Comparison of ENCODE assay signal across 8 cellular contexts in genomic region chr11:66311470-66311964, GRCh38. TPM values are rescaled to one million over a fixed set of nuclear protein-coding genes. Genes with fewer than 3 reads are reported as not detected.
DNase-seq lines count a peak whose midpoint lies in the region; ATAC-seq, FAIRE-seq and TF ChIP-seq lines count a peak whose summit lies in the region.

No MANE protein-coding gene starts in this region.

- no TSS peak for BruUV-seq in GM12878 (replicated peaks; lab: Mats Ljungman, UMichigan)

- intact Hi-C loops in GM12878 (cut with micrococcal nuclease; ENCODE audit: unreplicated experiment): loop anchor here (2.0 kb wide), 1 partner anchor 77 kb away; no protein-coding TSS in a partner anchor

- POLR2A ChIA-PET in AG04449 (lab: Yijun Ruan, JAX): interaction anchor here (0.8 to 4.3 kb wide), 12 partner anchors 15 to 58 kb away, joined by 3 to 106 read pairs (median 5); partner anchors contain the start of genes BRMS1, RIN1 and YIF1A
- POLR2A ChIA-PET in GM12878 (lab: Charles Lee): interaction anchor here (1.0 to 2.9 kb wide), 11 partner anchors 15 to 1042 kb away, joined by 3 to 19 read pairs (median 6); partner anchors contain the start of genes BRMS1, POLD4, RAB1B and RIN1

- FAIRE-seq in GM12878 (lab: Jason Lieb, UNC) (no peak), frontal cortex (lab: Jason Lieb, UNC) (no peak)

- H3K4me2 ChIP-seq in GM12878 (ENCODE audit: control insufficient read depth, insufficient read depth): peak overlapping the region; percentile 93

- RAD21 ChIA-PET in GM12878 (lab: Charles Lee; ENCODE audit: unreplicated experiment): interaction anchor here (0.7 to 3.0 kb wide), 27 partner anchors 9 to 1042 kb away, joined by 3 to 49 read pairs (median 4); partner anchors contain the start of genes B4GAT1, MRPL11, PELI3 and POLD4

- no peaks in the 10 kb centered on the region for H3K36me3 ChIP-seq in GM12878 (ENCODE audit: control insufficient read depth in 2 of 2, insufficient read depth in 2 of 2, low read length in 1 of 2)

- H3K79me2 ChIP-seq in GM12878 (ENCODE audit: control insufficient read depth, insufficient read depth, low read length): no peaks in the 10 kb centered on the region

- no peak for TF ChIP-seq POLR2A in GM12878 (IDR thresholded peaks at IDR 0.05; ENCODE audit: low read depth, low read length)

- no peak for DNase-seq in AG04449 (ENCODE audit: low read depth, low spot score)
- no peak for DNase-seq in HFF-Myc (ENCODE audit: extremely low read depth, low read depth)
- no peak for DNase-seq in GM12878 (ENCODE audit: low read depth, low spot score)
- DNase-seq in dedifferentiated amniotic fluid mesenchymal stem cell (ENCODE audit: extremely low spot score): no peak
- DNase-seq in NCI-H2107 (lab: John Stamatoyannopoulos, UW): no peak
- DNase-seq in frontal cortex (ENCODE audit: low spot score in 2 of 2): no peak
- no peak for DNase-seq in nucleus accumbens (lab: John Stamatoyannopoulos, UW)

- H3K4me1 ChIP-seq in GM12878 (ENCODE audit: control insufficient read depth, insufficient read depth, low read length) (no peaks in the 10 kb centered on the region; the same call in 1 of the 2 replicates), mononuclear cell (ENCODE audit: insufficient read depth, low read length) (peaks cover 28% of the 10 kb centered on the region)

- H3K27ac ChIP-seq in GM12878 (ENCODE audit: control insufficient read depth, insufficient read depth): peak overlapping the region; percentile 55; the same call in 1 of the 2 replicates

- no peaks in the 10 kb centered on the region; a peak in 1 of 4 replicates for H3K27me3 ChIP-seq in GM12878 (replicated peaks in 1 of 2; ENCODE audit: control insufficient read depth in 2 of 2, insufficient read depth in 2 of 2, low read length in 1 of 2)
- H3K27me3 ChIP-seq in mononuclear cell (ENCODE audit: insufficient read depth, low read length): no peaks in the 10 kb centered on the region

- H4K20me1 ChIP-seq in GM12878 (ENCODE audit: control insufficient read depth, insufficient read depth): no peaks in the 10 kb centered on the region

- TF ChIP-seq RAD21 in GM12878 (IDR thresholded peaks at IDR 0.05; ENCODE audit: insufficient read depth, low read depth, low read length): no peak

- H3K4me3 ChIP-seq in AG04449 (ENCODE audit: low read depth, low read length) (peak overlapping the region; percentile 63), HFF-Myc (replicated peaks; ENCODE audit: low read depth, low read length) (peak overlapping the region; percentile 47), GM12878 (peak overlapping the region; percentile 66), mononuclear cell (ENCODE audit: low read length) (peak overlapping the region; percentile 43)

- H3K9ac ChIP-seq in GM12878 (ENCODE audit: control insufficient read depth, insufficient read depth, low read length): peak overlapping the region; percentile 69

- no peak for TF ChIP-seq EP300 in GM12878 (IDR thresholded peaks at IDR 0.05; ENCODE audit: borderline replicate concordance in 1 of 2, control insufficient read depth in 1 of 2, low read depth in 2 of 2, low read length in 2 of 2)

- peak overlapping the region; percentile 99 for H2AFZ ChIP-seq in GM12878 (ENCODE audit: control insufficient read depth, low read depth, low read length)

- CTCF ChIA-PET in AG04449 (lab: Yijun Ruan, JAX) (interaction anchor here (0.6 to 8.6 kb wide), 31 partner anchors 9 to 110 kb away, joined by 3 to 260 read pairs (median 5); partner anchors contain the start of genes B4GAT1, BRMS1, RIN1 and TMEM151A), GM12878 (lab: Yijun Ruan, JAX) (interaction anchor here (0.5 to 6.3 kb wide), 32 partner anchors 9 to 805 kb away, joined by 3 to 166 read pairs (median 6); partner anchors contain the start of genes B4GAT1, BRMS1, DPP3 and MRPL11)

- SMC1A ChIA-PET in GM12878 (lab: Charles Lee; ENCODE audit: uncharacterized antibody, unreplicated experiment): interaction anchor here (0.6 to 2.8 kb wide), 22 partner anchors 9 to 260 kb away, joined by 3 to 33 read pairs (median 5); partner anchors contain the start of genes MRPL11, NPAS4, RIN1 and SLC29A2

- 20% methylated on average over 25 of the region's 26 CpGs for WGBS in GM12878 (ENCODE audit: insufficient coverage, insufficient replicate concordance, low lambda C conversion rate, missing lambda C conversion rate)

- in situ Hi-C loops in GM12878 (cut with MboI): no loop called here

- TF ChIP-seq CTCF in AG04449 (IDR thresholded peaks at IDR 0.05; ENCODE audit: insufficient read depth, low read length, missing control alignments): no peak
- TF ChIP-seq CTCF in HFF-Myc (IDR thresholded peaks at IDR 0.05; ENCODE audit: low read depth, low read length, missing control alignments): peak; percentile 93
- peak in 1 of 3 experiments; percentile 93; a peak in 2 of 6 replicates for TF ChIP-seq CTCF in GM12878 (IDR thresholded peaks at IDR 0.05 in 2 of 3, conservative IDR thresholded peaks at IDR 0.05 in 1 of 3; ENCODE audit: control insufficient read depth in 2 of 3, extremely low read depth in 1 of 3, insufficient read depth in 1 of 3, low read depth in 3 of 3, low read length in 3 of 3)

- no peaks in the 10 kb centered on the region for H3K9me3 ChIP-seq in GM12878 (replicated peaks; ENCODE audit: control insufficient read depth, insufficient read depth, low read length)
- H3K9me3 ChIP-seq in mononuclear cell (ENCODE audit: low read depth, low read length): no peaks in the 10 kb centered on the region

- ATAC-seq in GM12878: no peak

RNA-seq across cellular contexts. Expression of gene CD248, which starts 5.3 kb away (rescaled TPM):
- total RNA-seq in GM12878 (2013; cell fraction: nucleolus; rRNA removed): not detected in 2 replicates
- total RNA-seq in GM12878 (2014; rRNA removed) (not detected in 2 replicates), GM12878 (2014; rRNA removed; fragmentation: Illumina TruSeq; extraction: Trizol) (not detected in 2 replicates), GM12878 (2021) (0.13 and 0.21 TPM in 2 replicates), mononuclear cell (1.5 TPM), frontal cortex (1.2 TPM)
- not detected for polyA plus RNA-seq in GM12878 (2011; ENCODE audit: low read depth)
- polyA plus RNA-seq in GM12878 (2011; rRNA removed) (not detected in 2 replicates), GM12878 (2014; fragmentation: Illumina TruSeq; extraction: Trizol) (not detected in 2 replicates), GM12878 (2014; fragmentation: Nextera tagmentation; extraction: Ambion mirVana) (not detected), GM12878 (2014; rRNA removed) (not detected in 2 replicates), GM12878 (2016; fragmentation: Nextera tagmentation; extraction: Ambion mirVana) (under 1 TPM; 0.10 to 0.20 TPM)
- polyA plus RNA-seq in GM12878 (2011; cell fraction: cytosol; rRNA removed): not detected in 2 replicates
- polyA plus RNA-seq in GM12878 (2011; cell fraction: nucleus; rRNA removed): not detected in 2 replicates
- polyA plus RNA-seq in GM12878 (2012): not detected in 2 replicates
- not detected in 2 replicates for polyA minus RNA-seq in GM12878 (2011; rRNA and poly(A)+ RNA removed)
- not detected in 2 replicates for polyA minus RNA-seq in GM12878 (2011; cell fraction: cytosol; rRNA and poly(A)+ RNA removed)
- polyA minus RNA-seq in GM12878 (2011; cell fraction: nucleus; rRNA and poly(A)+ RNA removed): not detected in 2 replicates

RNA-seq across cellular contexts. Expression of gene TMEM151A, which starts 19.8 kb away (rescaled TPM):
- not detected in 2 replicates for total RNA-seq in GM12878 (2013; cell fraction: nucleolus; rRNA removed)
- total RNA-seq in GM12878 (2014; rRNA removed) (not detected in 2 replicates), GM12878 (2014; rRNA removed; fragmentation: Illumina TruSeq; extraction: Trizol) (not detected in 2 replicates), GM12878 (2021) (0.11 TPM in 1 of 2 replicates, not detected in the other), mononuclear cell (0.21 TPM), frontal cortex (9.0 TPM)
- polyA plus RNA-seq in GM12878 (2011; ENCODE audit: low read depth): not detected
- polyA plus RNA-seq in GM12878 (2011; rRNA removed) (not detected in 2 replicates), GM12878 (2014; fragmentation: Illumina TruSeq; extraction: Trizol) (not detected in 2 replicates), GM12878 (2014; fragmentation: Nextera tagmentation; extraction: Ambion mirVana) (not detected), GM12878 (2014; rRNA removed) (0.04 TPM in 1 of 2 replicates, not detected in the other), GM12878 (2016; fragmentation: Nextera tagmentation; extraction: Ambion mirVana) (not detected)
- polyA plus RNA-seq in GM12878 (2011; cell fraction: cytosol; rRNA removed): 0.03 TPM in 1 of 2 replicates, not detected in the other
- polyA plus RNA-seq in GM12878 (2011; cell fraction: nucleus; rRNA removed): not detected in 2 replicates
- 0.07 TPM in 1 of 2 replicates, not detected in the other for polyA plus RNA-seq in GM12878 (2012)
- not detected in 2 replicates for polyA minus RNA-seq in GM12878 (2011; rRNA and poly(A)+ RNA removed)
- polyA minus RNA-seq in GM12878 (2011; cell fraction: cytosol; rRNA and poly(A)+ RNA removed): not detected in 2 replicates
- not detected in 2 replicates for polyA minus RNA-seq in GM12878 (2011; cell fraction: nucleus; rRNA and poly(A)+ RNA removed)

RNA-seq across cellular contexts. Expression of gene YIF1A, which starts 22.6 kb away (rescaled TPM):
- 40.4 and 41.0 TPM in 2 replicates for total RNA-seq in GM12878 (2013; cell fraction: nucleolus; rRNA removed)
- total RNA-seq in GM12878 (2014; rRNA removed): 97.7 and 123 TPM in 2 replicates
- total RNA-seq in GM12878 (2014; rRNA removed; fragmentation: Illumina TruSeq; extraction: Trizol): 30.4 and 37.3 TPM in 2 replicates
- total RNA-seq in GM12878 (2021): 84.0 and 91.0 TPM in 2 replicates
- polyA plus RNA-seq in GM12878 (2011; ENCODE audit: low read depth): 66.9 TPM
- polyA plus RNA-seq in GM12878 (2011; rRNA removed): 17.2 and 40.2 TPM in 2 replicates
- polyA plus RNA-seq in GM12878 (2011; cell fraction: cytosol; rRNA removed): 108 and 130 TPM in 2 replicates
- polyA plus RNA-seq in GM12878 (2011; cell fraction: nucleus; rRNA removed): 81.0 and 87.6 TPM in 2 replicates
- polyA plus RNA-seq in GM12878 (2012): 63.6 and 76.4 TPM in 2 replicates
- 40.0 and 52.5 TPM in 2 replicates for polyA plus RNA-seq in GM12878 (2014; fragmentation: Illumina TruSeq; extraction: Trizol)
- 10 to 100 TPM in 1 of 2 experiments, 1 to 10 TPM in 1; 6.6 to 17.5 TPM for polyA plus RNA-seq in GM12878 (2014; fragmentation: Nextera tagmentation; extraction: Ambion mirVana)
- polyA plus RNA-seq in GM12878 (2014; rRNA removed): 93.2 and 96.0 TPM in 2 replicates
- 100 to 1,000 TPM; 111 to 128 TPM for polyA plus RNA-seq in GM12878 (2016; fragmentation: Nextera tagmentation; extraction: Ambion mirVana)
- polyA minus RNA-seq in GM12878 (2011; rRNA and poly(A)+ RNA removed): 65.0 and 103 TPM in 2 replicates
- polyA minus RNA-seq in GM12878 (2011; cell fraction: cytosol; rRNA and poly(A)+ RNA removed): 46.4 and 50.5 TPM in 2 replicates
- polyA minus RNA-seq in GM12878 (2011; cell fraction: nucleus; rRNA and poly(A)+ RNA removed): 21.9 and 37.2 TPM in 2 replicates
- 13.1 TPM for total RNA-seq in mononuclear cell
- 28.9 TPM for total RNA-seq in frontal cortex

RNA-seq across cellular contexts. Expression of gene RIN1, which starts 24.7 kb away (rescaled TPM):
- total RNA-seq in GM12878 (2013; cell fraction: nucleolus; rRNA removed): 1.3 and 1.4 TPM in 2 replicates
- total RNA-seq in GM12878 (2014; rRNA removed) (0.11 and 0.49 TPM in 2 replicates), GM12878 (2014; rRNA removed; fragmentation: Illumina TruSeq; extraction: Trizol) (0.09 and 0.13 TPM in 2 replicates), GM12878 (2021) (0.48 and 0.69 TPM in 2 replicates), mononuclear cell (4.8 TPM), frontal cortex (0.82 TPM)
- polyA plus RNA-seq in GM12878 (2011; ENCODE audit: low read depth): not detected
- polyA plus RNA-seq in GM12878 (2011; rRNA removed) (0.04 and 0.22 TPM in 2 replicates), GM12878 (2014; fragmentation: Illumina TruSeq; extraction: Trizol) (0.41 TPM in 1 of 2 replicates, not detected in the other), GM12878 (2014; fragmentation: Nextera tagmentation; extraction: Ambion mirVana) (under 1 TPM in 1 of 2 experiments, not detected in 1; 0.04 TPM), GM12878 (2014; rRNA removed) (0.47 and 0.54 TPM in 2 replicates), GM12878 (2016; fragmentation: Nextera tagmentation; extraction: Ambion mirVana) (under 1 TPM; 0.15 to 0.43 TPM)
- polyA plus RNA-seq in GM12878 (2011; cell fraction: cytosol; rRNA removed): 0.15 and 0.43 TPM in 2 replicates
- polyA plus RNA-seq in GM12878 (2011; cell fraction: nucleus; rRNA removed): 3.7 and 4.8 TPM in 2 replicates
- polyA plus RNA-seq in GM12878 (2012): 0.24 and 0.28 TPM in 2 replicates
- 0.37 TPM in 1 of 2 replicates, not detected in the other for polyA minus RNA-seq in GM12878 (2011; rRNA and poly(A)+ RNA removed)
- polyA minus RNA-seq in GM12878 (2011; cell fraction: cytosol; rRNA and poly(A)+ RNA removed): 0.40 TPM in 1 of 2 replicates, not detected in the other
- 0.85 and 2.6 TPM in 2 replicates for polyA minus RNA-seq in GM12878 (2011; cell fraction: nucleus; rRNA and poly(A)+ RNA removed)

RNA-seq across cellular contexts. Expression of gene BRMS1, which starts 33.4 kb away (rescaled TPM):
- total RNA-seq in GM12878 (2013; cell fraction: nucleolus; rRNA removed): 11.8 and 18.2 TPM in 2 replicates
- total RNA-seq in GM12878 (2014; rRNA removed) (63.5 and 64.0 TPM in 2 replicates), GM12878 (2014; rRNA removed; fragmentation: Illumina TruSeq; extraction: Trizol) (38.7 and 42.4 TPM in 2 replicates), GM12878 (2021) (49.6 and 54.7 TPM in 2 replicates), mononuclear cell (51.7 TPM), frontal cortex (19.2 TPM)
- 15.4 TPM for polyA plus RNA-seq in GM12878 (2011; ENCODE audit: low read depth)
- polyA plus RNA-seq in GM12878 (2011; rRNA removed) (28.9 and 33.7 TPM in 2 replicates), GM12878 (2014; fragmentation: Illumina TruSeq; extraction: Trizol) (11.6 and 29.1 TPM in 2 replicates), GM12878 (2014; fragmentation: Nextera tagmentation; extraction: Ambion mirVana) (1 to 10 TPM; 2.1 to 8.6 TPM), GM12878 (2014; rRNA removed) (58.6 and 59.9 TPM in 2 replicates), GM12878 (2016; fragmentation: Nextera tagmentation; extraction: Ambion mirVana) (10 to 100 TPM; 82.5 to 85.3 TPM)
- 40.1 and 54.9 TPM in 2 replicates for polyA plus RNA-seq in GM12878 (2011; cell fraction: cytosol; rRNA removed)
- polyA plus RNA-seq in GM12878 (2011; cell fraction: nucleus; rRNA removed): 36.8 and 47.4 TPM in 2 replicates
- polyA plus RNA-seq in GM12878 (2012): 25.6 and 30.1 TPM in 2 replicates
- polyA minus RNA-seq in GM12878 (2011; rRNA and poly(A)+ RNA removed): 7.2 and 16.5 TPM in 2 replicates
- polyA minus RNA-seq in GM12878 (2011; cell fraction: cytosol; rRNA and poly(A)+ RNA removed): 9.7 and 9.9 TPM in 2 replicates
- 6.6 and 12.2 TPM in 2 replicates for polyA minus RNA-seq in GM12878 (2011; cell fraction: nucleus; rRNA and poly(A)+ RNA removed)
